In genomic region chr13:33934936-33935510, GRCh38 we compare ENCODE assay signal across 20 cellular contexts.
"Had no signal": no experiment of that assay in that cellular context is flagged by ENCODE, and none has a peak within 500 bp of the region (broad histone marks: within the 10 kb centered on the region; RNA-seq: fewer than 3 reads in every experiment).

No MANE protein-coding gene starts in this region.

- H3K4me2 ChIP-seq: KMS-11 had no signal

- H3K9me3 ChIP-seq: ascending aorta, body of pancreas, SJCRH30 had no signal

- H3K27me3 ChIP-seq: ascending aorta, body of pancreas, SJCRH30 had no signal

- H3K4me1 ChIP-seq: ascending aorta had no signal

- H3K27ac ChIP-seq: ascending aorta, body of pancreas, KMS-11, RWPE1, SJCRH30 had no signal

- H3K36me3 ChIP-seq: ascending aorta, SJCRH30 had no signal

- H3K4me3 ChIP-seq: ascending aorta, body of pancreas, SJCRH30 had no signal

- H3K9ac ChIP-seq: KMS-11 had no signal

- DNase-seq: activated CD4-positive, alpha-beta T cell treated with anti-CD3 and anti-CD28 coated beads for 4 hours; activated CD8-positive, alpha-beta memory T cell treated with anti-CD3 and anti-CD28 coated beads, Interleukin-2, amount 50 U/mL, for 48 hours; activated CD8-positive, alpha-beta T cell treated with anti-CD3 and anti-CD28 coated beads, Interleukin-2, amount 10 ng/mL, durations not matched to agents 7 days and 5 days; activated naive CD4-positive, alpha-beta T cell treated with anti-CD3 and anti-CD28 coated beads, Interleukin-2, amount 50 U/mL, for 16 hours; activated naive CD8-positive, alpha-beta T cell treated with anti-CD3 and anti-CD28 coated beads, Interleukin-2, amount 10 ng/mL, durations not matched to agents 7 days and 5 days; activated T-cell treated with anti-CD3 and anti-CD28 coated beads, Interleukin-2, amount 50 U/mL, for 1 hour; amniotic stem cell; body of pancreas; central memory CD4-positive, alpha-beta T cell; NCI-H1092; NCI-H1694; NCI-H2029 treated with DMSO at 0.1 percent for 48 hours; NCI-H510A treated with DMSO at 0.1 percent for 48 hours; NK-92 treated with Interleukin-12 subunit alpha and Interleukin-12 subunit beta, amount 100 ng/mL, for 24 hours; OCI-M1; Right ventricle myocardium superior; SJCRH30 had no signal
